In genomic region chr7:36514289-36515243, GRCh38 we compare ENCODE assay signal across 18 cellular contexts.
DNase-seq lines count a peak whose midpoint lies in the region; ATAC-seq, FAIRE-seq and TF ChIP-seq lines count a peak whose summit lies in the region.
"Had no signal": no experiment of that assay in that cellular context is flagged by ENCODE, and none has a peak within 500 bp of the region (broad histone marks: within the 10 kb centered on the region; RNA-seq: fewer than 3 reads in every experiment).

No MANE protein-coding gene starts in this region.

- POLR2A ChIA-PET in A549 (lab: Yijun Ruan, JAX), result no interaction called here

- WGBS in A549 (ENCODE audit: missing lambda C conversion rate), result 83% methylated on average over 10 of the region's 10 CpGs
- WGBS in mesenchymal stem cell, result 96% methylated on average over 9 of the region's 10 CpGs

- H2BK120ac ChIP-seq in mesenchymal stem cell (ENCODE audit: low read depth, low read length), result no peak overlapping the region

- no peak for TF ChIP-seq EP300 in A549 (IDR thresholded peaks at IDR 0.05)

- H3K27me3 ChIP-seq in bronchial epithelial cell (ENCODE audit: control insufficient read depth, insufficient read depth, low read length) (no peaks in the 10 kb centered on the region), mesenchymal stem cell (ENCODE audit: control insufficient read depth in 1 of 2, insufficient read depth in 1 of 2, low read length in 2 of 2) (peaks cover 0 to 10% of the 10 kb centered on the region in 2 experiments)
- H3K27me3 ChIP-seq: SJCRH30, stomach had no signal

- H3K9me3 ChIP-seq in A549, result no peaks in the 10 kb centered on the region
- H3K9me3 ChIP-seq in mesenchymal stem cell (ENCODE audit: control insufficient read depth, low read length), result no peaks in the 10 kb centered on the region
- H3K9me3 ChIP-seq: SJCRH30, stomach had no signal

- H2BK5ac ChIP-seq in mesenchymal stem cell (ENCODE audit: low read depth, low read length, poor library complexity, severe bottlenecking), result no peak overlapping the region

- no peak overlapping the region for H2BK12ac ChIP-seq in mesenchymal stem cell (ENCODE audit: low read length in 2 of 2)

- no peaks in the 10 kb centered on the region for H3K36me3 Mint-ChIP-seq in mesothelial cell of epicardium
- H3K36me3 Mint-ChIP-seq: memory B cell had no signal

- H4K8ac ChIP-seq in mesenchymal stem cell (ENCODE audit: low read length), result no peak overlapping the region

- FAIRE-seq in A549 (lab: Jason Lieb, UNC) (no peak), bronchial epithelial cell (lab: Jason Lieb, UNC) (peak; percentile 99)
- FAIRE-seq: endothelial cell of umbilical vein had no signal

- peaks cover 29% of the 10 kb centered on the region for H3K4me1 Mint-ChIP-seq in mesothelial cell of epicardium

- no peak overlapping the region for H3K4me3 Mint-ChIP-seq in mesothelial cell of epicardium
- H3K4me3 Mint-ChIP-seq: activated T-cell treated with anti-CD3 and anti-CD28 coated beads, Interleukin-2, amount 50 U/mL, for 4 hours; H9; memory B cell had no signal

- CTCF ChIA-PET in A549 (lab: Yijun Ruan, JAX), result interaction anchor here (0.8 kb wide), 1 partner anchor 21 kb away, joined by 3 read pairs; no protein-coding TSS in a partner anchor

- no peaks in the 10 kb centered on the region for H3K27me3 Mint-ChIP-seq in mesothelial cell of epicardium (ENCODE audit: low read depth)
- H3K27me3 Mint-ChIP-seq: memory B cell had no signal

- no peak overlapping the region for H3K4me3 ChIP-seq in A549
- H3K4me3 ChIP-seq in bronchial epithelial cell (ENCODE audit: low read depth, low read length), result no peak overlapping the region
- H3K4me3 ChIP-seq in mesenchymal stem cell (ENCODE audit: insufficient read depth in 1 of 2, low read depth in 1 of 2, low read length in 2 of 2), result no peak overlapping the region
- H3K4me3 ChIP-seq: SJCRH30, stomach had no signal

- no peak overlapping the region for H3K27ac ChIP-seq in A549
- H3K27ac ChIP-seq in mesenchymal stem cell (ENCODE audit: low read length, poor library complexity, severe bottlenecking), result no peak overlapping the region
- H3K27ac ChIP-seq: SJCRH30, stomach, WERI-Rb-1 had no signal

- TF ChIP-seq CTCF in A549 (IDR thresholded peaks at IDR 0.05) (no peak), bronchial epithelial cell (IDR thresholded peaks at IDR 0.05; ENCODE audit: insufficient read depth, low read length, severe bottlenecking) (no peak), mesothelial cell of epicardium (IDR thresholded peaks at IDR 0.05; ENCODE audit: unreplicated experiment) (no peak)

- H3K14ac ChIP-seq in mesenchymal stem cell (ENCODE audit: low read length in 2 of 2), result no peak overlapping the region

- no peak overlapping the region for H3K27ac Mint-ChIP-seq in mesothelial cell of epicardium
- H3K27ac Mint-ChIP-seq: memory B cell had no signal

- H3K79me1 ChIP-seq in mesenchymal stem cell (replicated peaks; ENCODE audit: low read length, poor library complexity, severe bottlenecking), result no peaks in the 10 kb centered on the region

- H2AK5ac ChIP-seq in mesenchymal stem cell (ENCODE audit: low read length, severe bottlenecking), result no peak overlapping the region

- no peak overlapping the region for H2BK15ac ChIP-seq in mesenchymal stem cell (ENCODE audit: low read depth, poor library complexity, severe bottlenecking)

- no peaks in the 10 kb centered on the region for H3K36me3 ChIP-seq in bronchial epithelial cell (ENCODE audit: control insufficient read depth, insufficient read depth, low read length)
- no peaks in the 10 kb centered on the region for H3K36me3 ChIP-seq in mesenchymal stem cell (ENCODE audit: control insufficient read depth in 1 of 2, insufficient read depth in 2 of 2, low read depth in 1 of 2, low read length in 2 of 2)
- H3K36me3 ChIP-seq: SJCRH30, WERI-Rb-1 had no signal

- no peak for TF ChIP-seq POLR2A in A549 (IDR thresholded peaks at IDR 0.05; ENCODE audit: low read length)

- H3K4ac ChIP-seq in mesenchymal stem cell (ENCODE audit: low read depth in 1 of 2, low read length in 2 of 2), result no peak overlapping the region

- peak; percentile 39 to 50; a peak in 3 of 6 replicates for ATAC-seq in A549
- no peak for ATAC-seq in HG03521 (IDR thresholded peaks at IDR 0.05; ENCODE audit: unreplicated experiment)
- ATAC-seq: activated T-cell treated with anti-CD3 and anti-CD28 coated beads, Interleukin-2, amount 50 U/mL, for 4 hours had no signal

- H3K4me1 ChIP-seq in A549, result no peaks in the 10 kb centered on the region
- H3K4me1 ChIP-seq in mesenchymal stem cell (ENCODE audit: control insufficient read depth, insufficient read depth, low read depth, low read length), result peaks cover 5% of the 10 kb centered on the region
- H3K4me1 ChIP-seq: SJCRH30 had no signal

- no peak for TF ChIP-seq RAD21 in A549 (conservative IDR thresholded peaks at IDR 0.05 in 1 of 2, IDR thresholded peaks at IDR 0.05 in 1 of 2)

- H3K18ac ChIP-seq in mesenchymal stem cell (ENCODE audit: low read depth in 1 of 2, low read length in 2 of 2), result no peak overlapping the region

- H4K91ac ChIP-seq in mesenchymal stem cell (ENCODE audit: low read length), result peak overlapping the region; percentile 37

- H3K9me3 Mint-ChIP-seq in mesothelial cell of epicardium, result peaks cover 4% of the 10 kb centered on the region
- H3K9me3 Mint-ChIP-seq: activated T-cell treated with anti-CD3 and anti-CD28 coated beads, Interleukin-2, amount 50 U/mL, for 4 hours; H9; memory B cell had no signal

- no peak overlapping the region for H3K9ac ChIP-seq in mesenchymal stem cell (ENCODE audit: low read length)

- no peak overlapping the region for H3K23ac ChIP-seq in mesenchymal stem cell (ENCODE audit: low read length in 2 of 2)

- no peak overlapping the region for H3K4me2 ChIP-seq in A549
- no peak overlapping the region for H3K4me2 ChIP-seq in mesenchymal stem cell (ENCODE audit: low read length, poor library complexity, severe bottlenecking)

- H2AFZ ChIP-seq in mesenchymal stem cell (ENCODE audit: low read depth, low read length), result no peak overlapping the region

- DNase-seq in A549 (ENCODE audit: low read depth in 1 of 2, low spot score in 1 of 2) (no peak), NAMALWA (ENCODE audit: low spot score) (peak; percentile 15), bronchial epithelial cell (ENCODE audit: low read depth) (no peak), mesenchymal stem cell (no peak), mesothelial cell of epicardium (ENCODE audit: low spot score in 2 of 2, unreplicated experiment in 2 of 2) (no peak), SHP77 treated with DMSO at 0.1 percent for 48 hours (lab: John Stamatoyannopoulos, UW) (no peak), H4 (ENCODE audit: low spot score) (no peak)
- DNase-seq: activated T-cell treated with anti-CD3 and anti-CD28 coated beads, Interleukin-2, amount 50 U/mL, for 4 hours; DMS79 treated with DMSO at 0.1 percent for 48 hours; H9; NCI-H774; SJCRH30; stimulated activated CD4-positive, alpha-beta T cell treated with anti-CD3 and anti-CD28 coated beads, Interleukin-4, amount 100 ng/mL, for 24 hours; stomach; WERI-Rb-1 had no signal

TF ChIP-seq in A549, 52 proteins besides CTCF, POLR2A, EP300 and RAD21:
- TF ChIP-seq ESRRA (IDR thresholded peaks at IDR 0.05; ENCODE audit: borderline replicate concordance, low read length) (no peak), CEBPB (IDR thresholded peaks at IDR 0.05) (no peak), USF2 (IDR thresholded peaks at IDR 0.05) (no peak), KDM5A (IDR thresholded peaks at IDR 0.05) (no peak), TFCP2L1 (CRISPR knock-in tag; IDR thresholded peaks at IDR 0.05) (no peak), ZC3H11A (IDR thresholded peaks at IDR 0.05) (no peak), MAZ (IDR thresholded peaks at IDR 0.05; ENCODE audit: borderline replicate concordance, low read depth, low read length) (no peak), TP53 (CRISPR knock-in tag; IDR thresholded peaks at IDR 0.05) (no peak), HOXA7 (CRISPR knock-in tag; IDR thresholded peaks at IDR 0.05) (no peak), ZFP36 (IDR thresholded peaks at IDR 0.05; ENCODE audit: borderline replicate concordance, partially characterized antibody) (no peak), GATA3 (IDR thresholded peaks at IDR 0.05; ENCODE audit: borderline replicate concordance) (no peak)
